In the genomic region with DNA sequence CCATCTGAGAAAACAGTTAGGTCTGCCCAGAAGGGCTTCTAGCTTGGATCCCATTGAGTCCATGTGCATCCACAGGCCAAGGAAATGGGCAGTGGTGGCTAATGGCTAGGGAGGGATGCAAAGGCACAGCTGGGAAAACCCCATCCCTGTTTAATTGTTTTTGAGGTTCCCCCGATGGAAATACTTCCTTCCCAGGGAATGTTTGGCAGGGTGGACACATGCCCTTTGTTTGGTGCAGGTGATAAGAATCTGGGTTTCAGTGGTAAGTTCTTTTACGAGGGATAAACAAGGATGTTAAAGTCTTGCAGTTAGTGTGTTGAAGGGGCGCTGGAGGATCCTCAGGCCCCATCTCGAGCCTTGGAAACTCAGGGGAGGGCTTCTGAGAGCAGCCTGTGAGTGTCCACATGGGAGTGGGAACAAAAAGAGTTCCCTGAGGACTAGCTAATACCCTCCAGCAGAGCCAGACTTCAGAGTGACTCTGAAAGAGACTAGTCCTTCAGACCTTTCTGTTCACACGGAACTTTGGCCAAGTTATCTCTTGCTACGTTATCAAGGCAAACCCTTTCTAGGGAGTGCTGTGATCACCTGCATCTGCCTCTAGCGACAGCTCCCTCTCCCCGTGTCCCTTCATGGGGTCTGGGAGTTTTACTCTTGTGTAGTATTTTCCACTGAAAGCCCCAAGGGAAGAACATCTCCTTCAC, we compare ENCODE assay signal across 31 cellular contexts. TPM values are rescaled to one million over a fixed set of nuclear protein-coding genes. Genes with fewer than 3 reads are reported as not detected.
DNase-seq lines count a peak whose midpoint lies in the region; ATAC-seq, FAIRE-seq and TF ChIP-seq lines count a peak whose summit lies in the region.
"Had no signal": no experiment of that assay in that cellular context is flagged by ENCODE, and none has a peak within 500 bp of the region (broad histone marks: within the 10 kb centered on the region; RNA-seq: fewer than 3 reads in every experiment).

No MANE protein-coding gene starts in this region.

- H3K36me3 ChIP-seq in GM23338 (ENCODE audit: insufficient read depth) (no peaks in the 10 kb centered on the region), pancreas (no peaks in the 10 kb centered on the region)
- H3K36me3 ChIP-seq: adrenal gland, SJCRH30, spleen, upper lobe of left lung had no signal

- H3K4me2 ChIP-seq in GM23338, result no peak overlapping the region
- H3K4me2 ChIP-seq: BLaER1 treated with 17β-estradiol and CSF1 and Interleukin-3, amounts not matched to agents 10 nM and 100 nM had no signal

- H3K4me1 Mint-ChIP-seq in GM23338, result peaks cover 73% of the 10 kb centered on the region
- H3K4me1 Mint-ChIP-seq: naive thymus-derived CD8-positive, alpha-beta T cell had no signal

- peak; percentile 46 for ATAC-seq in GM23338
- ATAC-seq in right cardiac atrium, result peak; percentile 14 to 28
- peak in 3 of 4 donors; percentile 14 to 61 (median 47) for ATAC-seq in pancreas
- ATAC-seq in GM19455 (IDR thresholded peaks at IDR 0.05; ENCODE audit: unreplicated experiment), result no peak
- ATAC-seq in GM18505 (IDR thresholded peaks at IDR 0.05; ENCODE audit: unreplicated experiment), result no peak
- ATAC-seq: naive thymus-derived CD8-positive, alpha-beta T cell; Panc1 had no signal

- WGBS in right cardiac atrium, result 48% methylated on average over 8 of the region's 8 CpGs
- 28 to 33% methylated on average over 8 of the region's 8 CpGs for WGBS in pancreas, 2 donors

- peak overlapping the region; percentile 78; the same call in 1 of the 2 replicates for H3K27ac Mint-ChIP-seq in GM23338
- H3K27ac Mint-ChIP-seq: activated naive CD4-positive, alpha-beta T cell treated with anti-CD3 and anti-CD28 coated beads for 36 hours; brain; mesothelial cell of epicardium; naive thymus-derived CD8-positive, alpha-beta T cell had no signal

- peaks cover 100% of the 10 kb centered on the region for H3K79me2 ChIP-seq in GM23338 (replicated peaks; ENCODE audit: insufficient read depth)

- no peak for FAIRE-seq in pancreas (lab: Jason Lieb, UNC)
- FAIRE-seq: colon, H54 had no signal

- intact Hi-C loops in right cardiac atrium (cut with DNase I), result loop anchor here in 1 of 4 donors (10.0 kb wide), 1 partner anchor 56 kb away; no protein-coding TSS in a partner anchor
- intact Hi-C loops in pancreas (cut with DNase I), result no loop called here

- no peaks in the 10 kb centered on the region for H3K27me3 ChIP-seq in GM23338 (ENCODE audit: insufficient read depth)
- H3K27me3 ChIP-seq in right cardiac atrium (ENCODE audit: control insufficient read depth, insufficient read depth), result no peaks in the 10 kb centered on the region
- H3K27me3 ChIP-seq in pancreas, result no peaks in the 10 kb centered on the region
- H3K27me3 ChIP-seq: adrenal gland; BLaER1 treated with 17β-estradiol and CSF1 and Interleukin-3, amounts not matched to agents 10 nM and 100 nM; SJCRH30; spleen; upper lobe of left lung had no signal

- H3K9me3 Mint-ChIP-seq in GM23338, result no peaks in the 10 kb centered on the region
- H3K9me3 Mint-ChIP-seq: activated naive CD4-positive, alpha-beta T cell treated with anti-CD3 and anti-CD28 coated beads for 36 hours had no signal

- H3K4me3 Mint-ChIP-seq in GM23338, result no peak overlapping the region
- H3K4me3 Mint-ChIP-seq: activated naive CD4-positive, alpha-beta T cell treated with anti-CD3 and anti-CD28 coated beads for 36 hours; brain; mesothelial cell of epicardium; naive thymus-derived CD8-positive, alpha-beta T cell had no signal

- H2AFZ ChIP-seq in GM23338, result no peak overlapping the region

- DNase-seq in GM23338 (ENCODE audit: low spot score) (no peak), right cardiac atrium (no peak), pancreas (no peak), NCI-H82 treated with DMSO at 0.1 percent for 48 hours (lab: John Stamatoyannopoulos, UW; ENCODE audit: unreplicated experiment) (no peak)
- DNase-seq: activated CD4-positive, alpha-beta T cell treated with anti-CD3 and anti-CD28 coated beads, Interleukin-2, amount 50 U/mL, for 4 hours; activated CD4-positive, CD25-positive, alpha-beta regulatory T cell; activated naive CD4-positive, alpha-beta T cell treated with anti-CD3 and anti-CD28 coated beads for 36 hours; adrenal gland; Caco-2; DMS79; effector CD8-positive, alpha-beta T cell; naive thymus-derived CD8-positive, alpha-beta T cell; NCI-H1105 treated with DMSO at 0.1 percent for 48 hours; NCI-H2029 treated with DMSO at 0.1 percent for 48 hours; NCI-H526; retina; spleen; stimulated activated CD4-positive, alpha-beta T cell treated with anti-CD3 and anti-CD28 coated beads, Interleukin-2, amount 100 ng/mL, for 48 hours; substantia nigra; T1000; upper lobe of left lung had no signal

- H3K4me3 ChIP-seq in GM23338, result no peak overlapping the region
- H3K4me3 ChIP-seq in right cardiac atrium (ENCODE audit: low read length), result no peak overlapping the region
- H3K4me3 ChIP-seq in pancreas, result no peak overlapping the region
- H3K4me3 ChIP-seq: adrenal gland; BLaER1 treated with 17β-estradiol and CSF1 and Interleukin-3, amounts not matched to agents 10 nM and 100 nM; SJCRH30; spleen; upper lobe of left lung had no signal

- TF ChIP-seq CTCF in GM23338 (conservative IDR thresholded peaks at IDR 0.05; ENCODE audit: low read depth in 2 of 2) (no peak), VCaP (conservative IDR thresholded peaks at IDR 0.05) (no peak), pancreas (IDR thresholded peaks at IDR 0.05) (no peak)

- no peak for TF ChIP-seq POLR2A in GM18505 (IDR thresholded peaks at IDR 0.05; ENCODE audit: borderline replicate concordance, extremely low read depth, insufficient read depth, insufficient read length)

- peaks cover 17% of the 10 kb centered on the region for H3K36me3 Mint-ChIP-seq in GM23338 (ENCODE audit: low read depth)
- H3K36me3 Mint-ChIP-seq: naive thymus-derived CD8-positive, alpha-beta T cell had no signal

- H3K27me3 Mint-ChIP-seq in GM23338 (ENCODE audit: insufficient read depth, low read depth, poor library complexity), result peaks cover 4% of the 10 kb centered on the region

- H3K9me2 ChIP-seq in GM23338 (ENCODE audit: insufficient read depth), result no peaks in the 10 kb centered on the region

- H3F3A ChIP-seq in GM23338 (replicated peaks; ENCODE audit: low read depth), result no peaks in the 10 kb centered on the region

- H3K27ac ChIP-seq in GM23338 (ENCODE audit: low read depth) (peak overlapping the region; percentile 13; the same call in 1 of the 2 replicates), VCaP (peak overlapping the region; percentile 19; the same call in 1 of the 2 replicates), right cardiac atrium (ENCODE audit: low read length) (peak overlapping the region; percentile 24), pancreas (peak overlapping the region in 1 of 4 donors; percentile 8)
- H3K27ac ChIP-seq: adrenal gland; BLaER1 treated with 17β-estradiol and CSF1 and Interleukin-3, amounts not matched to agents 10 nM and 100 nM; SJCRH30; spleen; upper lobe of left lung had no signal

- H3K4me1 ChIP-seq in GM23338 (ENCODE audit: insufficient read depth), result peaks cover 67% of the 10 kb centered on the region
- peaks cover 20% of the 10 kb centered on the region for H3K4me1 ChIP-seq in right cardiac atrium (ENCODE audit: control insufficient read depth, insufficient read depth, low read length)
- peaks cover 0 to 3% (median 0%) of the 10 kb centered on the region in 3 donors for H3K4me1 ChIP-seq in pancreas
- H3K4me1 ChIP-seq: SJCRH30, spleen had no signal

- no peaks in the 10 kb centered on the region for H3K9me3 ChIP-seq in right cardiac atrium (ENCODE audit: control insufficient read depth, low read length)
- no peaks in the 10 kb centered on the region for H3K9me3 ChIP-seq in pancreas
- H3K9me3 ChIP-seq: adrenal gland, Caco-2, SJCRH30, spleen, upper lobe of left lung had no signal

- peaks cover 72% of the 10 kb centered on the region for H4K20me1 ChIP-seq in GM23338 (replicated peaks; ENCODE audit: insufficient read depth)

TF ChIP-seq in GM23338, 12 proteins besides CTCF, POLR2A, EP300 and RAD21 (continues in another document):
- no peak for TF ChIP-seq ZNF114 (CRISPR knock-in tag; IDR thresholded peaks at IDR 0.05)

RNA-seq across cellular contexts. Expression of gene PTPRG, which starts 17.4 kb away (rescaled TPM):
- total RNA-seq in GM23338 (2014; rRNA removed; shearing (Covaris generic)), result 117 and 131 TPM in 2 replicates
- polyA plus RNA-seq in GM23338 (2016; fragmentation: Nextera tagmentation; extraction: Ambion mirVana), result 18.4 and 24.4 TPM in 2 replicates
- 10 to 100 TPM; 32.0 to 50.7 (median 34.0) TPM for total RNA-seq in right cardiac atrium
- polyA plus RNA-seq in right cardiac atrium, result 8.6 TPM
- total RNA-seq in pancreas, result 10 to 100 TPM in 4 of 6 donors, 1 to 10 TPM in 2; 6.4 to 20.5 (median 12.2) TPM
- polyA plus RNA-seq in pancreas, result 1 to 10 TPM; 2.8 to 3.1 TPM
- total RNA-seq: naive thymus-derived CD8-positive, alpha-beta T cell had no signal
- polyA plus RNA-seq: naive thymus-derived CD8-positive, alpha-beta T cell had no signal

Comparison
In these comparisons a context has a peak if more than half of its experiments do, and no peak if none do; other contexts are left out.
1. ATAC-seq: peak in GM23338 (single experiment), right cardiac atrium (2 of 2) and pancreas (3 of 4); none in GM19455 (single experiment) and GM18505 (single experiment).